In the genomic region with DNA sequence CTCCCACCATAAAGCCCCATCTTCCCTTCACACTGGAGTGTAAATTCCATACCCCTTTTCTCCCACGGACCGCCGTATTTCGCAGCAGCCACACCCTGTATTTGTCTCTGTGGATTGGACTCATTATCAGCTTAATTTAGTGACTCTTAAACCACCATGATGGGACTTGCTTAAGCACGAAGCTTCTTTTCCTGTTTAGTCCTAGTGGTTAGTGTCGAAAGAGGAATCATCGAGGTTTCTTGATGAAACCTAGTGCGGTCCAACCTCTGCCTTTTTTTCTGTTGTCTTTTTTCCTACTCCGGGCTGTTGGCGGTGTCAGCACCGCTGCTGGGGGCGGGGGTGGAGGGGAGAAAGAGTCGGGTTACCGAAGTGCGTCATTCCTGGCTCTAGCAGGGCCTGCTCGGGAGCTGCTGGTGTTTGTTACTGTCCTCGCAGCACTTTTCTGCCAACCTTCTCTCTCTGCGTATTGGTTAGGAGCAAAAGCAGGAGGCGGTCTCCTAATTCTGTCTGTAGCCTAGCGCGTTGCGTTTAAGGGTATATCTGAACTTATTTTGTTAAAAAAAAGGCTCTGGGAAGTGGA, we compare ENCODE assay signal across 8 cellular contexts. TPM values are rescaled to one million over a fixed set of nuclear protein-coding genes. Genes with fewer than 3 reads are reported as not detected.
DNase-seq lines count a peak whose midpoint lies in the region; ATAC-seq and TF ChIP-seq lines count a peak whose summit lies in the region.

No MANE protein-coding gene starts in this region.

- H3K36me3 Mint-ChIP-seq in activated T-cell treated with anti-CD3 and anti-CD28 coated beads, Interleukin-2, amount 50 U/mL, for 4 hours (ENCODE audit: insufficient read depth), result no peaks in the 10 kb centered on the region

- no peaks in the 10 kb centered on the region for H3K27me3 Mint-ChIP-seq in activated T-cell treated with anti-CD3 and anti-CD28 coated beads, Interleukin-2, amount 50 U/mL, for 4 hours (ENCODE audit: low read depth)

- peak overlapping the region; percentile 98 for H3K27ac ChIP-seq in muscle layer of duodenum (ENCODE audit: low read length)

- DNase-seq in DMS153 treated with DMSO at 0.1 percent for 48 hours (lab: John Stamatoyannopoulos, UW; ENCODE audit: unreplicated experiment) (peak; percentile 91), KG1 (lab: John Stamatoyannopoulos, UW) (peak; percentile 65)
- DNase-seq in activated T-cell treated with anti-CD3 and anti-CD28 coated beads, Interleukin-2, amount 50 U/mL, for 4 hours, result peak; percentile 76
- DNase-seq in stimulated activated CD8-positive, alpha-beta memory T cell treated with anti-CD3 and anti-CD28 coated beads, Interleukin-7, amount 100 ng/mL, for 4 hours (ENCODE audit: low read depth in 2 of 2), result peak; percentile 70 to 76

- H3K4me3 ChIP-seq in muscle layer of duodenum (ENCODE audit: low read depth in 1 of 2, low read length in 2 of 2), result peak overlapping the region; percentile 79 to 84

- peaks cover 0 to 3% of the 10 kb centered on the region in 2 donors for H3K4me1 ChIP-seq in muscle layer of duodenum (ENCODE audit: control insufficient read depth in 1 of 2, insufficient read depth in 2 of 2, low read length in 2 of 2)

- H3K27me3 ChIP-seq in muscle layer of duodenum (ENCODE audit: low read depth, low read length), result no peaks in the 10 kb centered on the region

- peak overlapping the region; percentile 99 for H3K4me3 Mint-ChIP-seq in activated T-cell treated with anti-CD3 and anti-CD28 coated beads, Interleukin-2, amount 50 U/mL, for 4 hours

- H3K4me1 Mint-ChIP-seq in activated T-cell treated with anti-CD3 and anti-CD28 coated beads, Interleukin-2, amount 50 U/mL, for 4 hours (ENCODE audit: low read depth), result peaks cover 34% of the 10 kb centered on the region

- H3K9me3 Mint-ChIP-seq in activated T-cell treated with anti-CD3 and anti-CD28 coated beads, Interleukin-2, amount 50 U/mL, for 4 hours, result no peaks in the 10 kb centered on the region

- H3K36me3 ChIP-seq in muscle layer of duodenum (ENCODE audit: control insufficient read depth in 1 of 2, insufficient read depth in 2 of 2, low read length in 2 of 2), result no peaks in the 10 kb centered on the region

- ATAC-seq in GM21737 (IDR thresholded peaks at IDR 0.05; ENCODE audit: unreplicated experiment) (peak; percentile 52), esophagus mucosa (peak; percentile 84)
- peak; percentile 63 to 74 for ATAC-seq in activated T-cell treated with anti-CD3 and anti-CD28 coated beads, Interleukin-2, amount 50 U/mL, for 4 hours

- H3K9me3 ChIP-seq in muscle layer of duodenum (ENCODE audit: control insufficient read depth in 1 of 2, low read length in 2 of 2), result no peaks in the 10 kb centered on the region

TF ChIP-seq in PFSK-1, 5 proteins besides CTCF, POLR2A, EP300 and RAD21:
- TF ChIP-seq, protein P1, sequence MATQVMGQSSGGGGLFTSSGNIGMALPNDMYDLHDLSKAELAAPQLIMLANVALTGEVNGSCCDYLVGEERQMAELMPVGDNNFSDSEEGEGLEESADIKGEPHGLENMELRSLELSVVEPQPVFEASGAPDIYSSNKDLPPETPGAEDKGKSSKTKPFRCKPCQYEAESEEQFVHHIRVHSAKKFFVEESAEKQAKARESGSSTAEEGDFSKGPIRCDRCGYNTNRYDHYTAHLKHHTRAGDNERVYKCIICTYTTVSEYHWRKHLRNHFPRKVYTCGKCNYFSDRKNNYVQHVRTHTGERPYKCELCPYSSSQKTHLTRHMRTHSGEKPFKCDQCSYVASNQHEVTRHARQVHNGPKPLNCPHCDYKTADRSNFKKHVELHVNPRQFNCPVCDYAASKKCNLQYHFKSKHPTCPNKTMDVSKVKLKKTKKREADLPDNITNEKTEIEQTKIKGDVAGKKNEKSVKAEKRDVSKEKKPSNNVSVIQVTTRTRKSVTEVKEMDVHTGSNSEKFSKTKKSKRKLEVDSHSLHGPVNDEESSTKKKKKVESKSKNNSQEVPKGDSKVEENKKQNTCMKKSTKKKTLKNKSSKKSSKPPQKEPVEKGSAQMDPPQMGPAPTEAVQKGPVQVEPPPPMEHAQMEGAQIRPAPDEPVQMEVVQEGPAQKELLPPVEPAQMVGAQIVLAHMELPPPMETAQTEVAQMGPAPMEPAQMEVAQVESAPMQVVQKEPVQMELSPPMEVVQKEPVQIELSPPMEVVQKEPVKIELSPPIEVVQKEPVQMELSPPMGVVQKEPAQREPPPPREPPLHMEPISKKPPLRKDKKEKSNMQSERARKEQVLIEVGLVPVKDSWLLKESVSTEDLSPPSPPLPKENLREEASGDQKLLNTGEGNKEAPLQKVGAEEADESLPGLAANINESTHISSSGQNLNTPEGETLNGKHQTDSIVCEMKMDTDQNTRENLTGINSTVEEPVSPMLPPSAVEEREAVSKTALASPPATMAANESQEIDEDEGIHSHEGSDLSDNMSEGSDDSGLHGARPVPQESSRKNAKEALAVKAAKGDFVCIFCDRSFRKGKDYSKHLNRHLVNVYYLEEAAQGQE (IDR thresholded peaks at IDR 0.05; ENCODE audit: insufficient read depth in 1 of 2, low read depth in 2 of 2, low read length in 2 of 2), result no peak
- TF ChIP-seq TAF1 (IDR thresholded peaks at IDR 0.05; ENCODE audit: borderline replicate concordance, insufficient read depth, low read length), result peak; percentile 88; the same call in 1 of the 2 replicates
- peak; percentile 30; the same call in 1 of the 2 replicates for TF ChIP-seq POLR2AphosphoS5 (IDR thresholded peaks at IDR 0.05; ENCODE audit: low read depth, low read length)
- TF ChIP-seq FOXP2 (optimal IDR thresholded peaks at IDR 0.05; ENCODE audit: borderline replicate concordance, extremely low read depth, extremely low read length, insufficient read depth), result peak; percentile 33
- TF ChIP-seq SIN3A (IDR thresholded peaks at IDR 0.05; ENCODE audit: borderline replicate concordance, insufficient read depth, low read length), result peak; percentile 82; the same call in 1 of the 2 replicates

RNA-seq across cellular contexts. Expression of a gene that starts 1.4 kb away (rescaled TPM):
- polyA plus RNA-seq in PFSK-1 (2012; ENCODE audit: insufficient read length, low read depth), result 44.2 TPM
- 10 to 100 TPM; 73.2 to 81.4 (median 79.5) TPM for total RNA-seq in activated T-cell treated with anti-CD3 and anti-CD28 coated beads, Interleukin-2, amount 50 U/mL, for 4 hours
- 40.6 TPM for total RNA-seq in esophagus mucosa

Comparison
In these comparisons a context has a peak if more than half of its experiments do, and no peak if none do; other contexts are left out.
1. Peak in every context shown above with its lines: DNase-seq, ATAC-seq, H3K4me3 ChIP-seq and H3K27ac ChIP-seq.